Comparison of ENCODE assay signal across 8 cellular contexts in genomic region chr2:232697807-232698110, GRCh38. TPM values are rescaled to one million over a fixed set of nuclear protein-coding genes. Genes with fewer than 3 reads are reported as not detected.
DNase-seq lines count a peak whose midpoint lies in the region; ATAC-seq and TF ChIP-seq lines count a peak whose summit lies in the region.

No MANE protein-coding gene starts in this region.

- H3K36me3 ChIP-seq in HAP-1 (replicated peaks), result peaks cover 19% of the 10 kb centered on the region
- H3K36me3 ChIP-seq in rectal smooth muscle tissue (ENCODE audit: control insufficient read depth, insufficient read depth, low read length), result no peaks in the 10 kb centered on the region

- peak overlapping the region; percentile 63 for H3K9ac ChIP-seq in rectal smooth muscle tissue (ENCODE audit: low read length)

- H3K27ac ChIP-seq in foreskin keratinocyte (peak overlapping the region; percentile 89), rectal smooth muscle tissue (ENCODE audit: low read depth, low read length) (peak overlapping the region; percentile 90)

- no peak for ATAC-seq in foreskin keratinocyte

- no peak for TF ChIP-seq CTCF in foreskin keratinocyte (conservative IDR thresholded peaks at IDR 0.05)

- peak; percentile 17 for DNase-seq in CD1c-positive myeloid dendritic cell (ENCODE audit: extremely low spot score)
- no peak for DNase-seq in HAP-1 (ENCODE audit: low spot score in 2 of 2)
- DNase-seq in SW480 (ENCODE audit: low spot score), result peak; percentile 41
- DNase-seq in foreskin keratinocyte, result peak in 1 of 2 donors; percentile 16
- DNase-seq in RPMI8226, result no peak
- no peak for DNase-seq in erythroblast (lab: John Stamatoyannopoulos, UW)
- DNase-seq in SIG-M5 treated with dmso at 0.1 percent for 504 hours (lab: John Stamatoyannopoulos, UW; ENCODE audit: unreplicated experiment), result no peak

- H3K27me3 ChIP-seq in HAP-1 (ENCODE audit: low read depth) (no peaks in the 10 kb centered on the region), foreskin keratinocyte (no peaks in the 10 kb centered on the region), rectal smooth muscle tissue (ENCODE audit: control insufficient read depth, insufficient read depth, low read length) (no peaks in the 10 kb centered on the region)

- no peaks in the 10 kb centered on the region for H3K9me3 ChIP-seq in HAP-1

- peaks cover 15% of the 10 kb centered on the region for H3K4me1 ChIP-seq in HAP-1
- H3K4me1 ChIP-seq in foreskin keratinocyte, result peaks cover 18% of the 10 kb centered on the region
- H3K4me1 ChIP-seq in rectal smooth muscle tissue (ENCODE audit: control insufficient read depth, insufficient read depth, low read length), result peaks cover 12% of the 10 kb centered on the region

- no peak for TF ChIP-seq POLR2A in erythroblast (IDR thresholded peaks at IDR 0.05; ENCODE audit: low read length)

- in situ Hi-C loops in HAP-1 (cut with MboI; ENCODE audit: low sequenced_read_pairs), result no loop called here

- H3K4me3 ChIP-seq in HAP-1 (peak overlapping the region; percentile 91), rectal smooth muscle tissue (ENCODE audit: low read length) (peak overlapping the region; percentile 99)

RNA-seq across cellular contexts. Expression of gene GIGYF2, which starts 0.6 kb away (rescaled TPM):
- 39.5 and 40.8 TPM in 2 replicates for total RNA-seq in foreskin keratinocyte
- 8.8 and 9.1 TPM in 2 replicates for polyA plus RNA-seq in foreskin keratinocyte

Comparison
In these comparisons a context has a peak if more than half of its experiments do, and no peak if none do; other contexts are left out.
1. DNase-seq: peak in CD1c-positive myeloid dendritic cell (single experiment) and SW480 (single experiment); none in HAP-1 (0 of 2), RPMI8226 (single experiment), erythroblast (0 of 2) and SIG-M5 treated with dmso at 0.1 percent for 504 hours (single experiment).